In genomic region chr1:204227351-204227750, GRCh38 we compare ENCODE assay signal across 25 cellular contexts. TPM values are rescaled to one million over a fixed set of nuclear protein-coding genes. Genes with fewer than 3 reads are reported as not detected.
"Had no signal": no experiment of that assay in that cellular context is flagged by ENCODE, and none has a peak within 500 bp of the region (broad histone marks: within the 10 kb centered on the region; RNA-seq: fewer than 3 reads in every experiment).

No MANE protein-coding gene starts in this region.

- H3K27me3 ChIP-seq: breast epithelium, colonic mucosa, dorsolateral prefrontal cortex, esophagus squamous epithelium, gastrocnemius medialis, sigmoid colon, upper lobe of right lung had no signal

- ATAC-seq: effector memory CD8-positive, alpha-beta T cell; gastrocnemius medialis; upper lobe of right lung; WTC11 had no signal

- DNase-seq: activated CD8-positive, alpha-beta memory T cell treated with anti-CD3 and anti-CD28 coated beads for 24 hours; activated CD8-positive, alpha-beta memory T cell treated with anti-CD3 and anti-CD28 coated beads, Interleukin-2, amount 50 U/mL, for 4 hours; activated naive CD4-positive, alpha-beta T cell treated with Interleukin-2 at 50 U/mL for 16 hours; activated naive CD8-positive, alpha-beta T cell treated with anti-CD3 and anti-CD28 coated beads for 36 hours; activated T-cell treated with anti-CD3 and anti-CD28 coated beads, Interleukin-2, amount 50 U/mL, for 24 hours; colonic mucosa; dorsolateral prefrontal cortex; effector memory CD8-positive, alpha-beta T cell; esophagus squamous epithelium; gastrocnemius medialis; hypothalamus; left ventricle myocardium inferior; mucosa of descending colon; occipital lobe; sigmoid colon; stimulated activated CD4-positive, alpha-beta T cell treated with anti-CD3 and anti-CD28 coated beads, Interleukin-4, amount 100 ng/mL, for 1 hour; stimulated activated naive CD4-positive, alpha-beta T cell; SW 1271; upper lobe of right lung had no signal

- H3K4me1 ChIP-seq: colonic mucosa, gastrocnemius medialis, left ventricle myocardium inferior, sigmoid colon, upper lobe of right lung had no signal

- H3K9me3 ChIP-seq: breast epithelium, colonic mucosa, esophagus squamous epithelium, gastrocnemius medialis, left ventricle myocardium inferior, mucosa of descending colon, sigmoid colon, thoracic aorta, upper lobe of right lung had no signal

- H3K36me3 ChIP-seq: gastrocnemius medialis, sigmoid colon, thoracic aorta, upper lobe of right lung had no signal

- H3K27ac ChIP-seq: colonic mucosa, gastrocnemius medialis, left ventricle myocardium inferior, sigmoid colon, thoracic aorta, upper lobe of right lung had no signal

- H3K4me3 ChIP-seq: breast epithelium, colonic mucosa, dorsolateral prefrontal cortex, esophagus squamous epithelium, gastrocnemius medialis, left ventricle myocardium inferior, mucosa of descending colon, sigmoid colon, thoracic aorta, upper lobe of right lung had no signal

RNA-seq across cellular contexts. Expression of gene GOLT1A, which starts 13.6 kb away (rescaled TPM):
- total RNA-seq: endothelial cell of umbilical vein; left ventricle myocardium inferior; occipital lobe; sigmoid colon; T-helper 2 cell treated with Interferon-gamma antibody and Interleukin-4, amounts not matched to agents 100 ng/mL and 5 ng/mL, for 36 hours; thoracic aorta had no signal
- polyA plus RNA-seq: endothelial cell of umbilical vein, neural cell had no signal

RNA-seq across cellular contexts. Expression of gene KISS1, which starts 31.1 kb away (rescaled TPM):
- total RNA-seq: activated naive CD8-positive, alpha-beta T cell treated with anti-CD3 and anti-CD28 coated beads for 36 hours; breast epithelium; esophagus squamous epithelium; gastrocnemius medialis; left ventricle myocardium inferior; occipital lobe; sigmoid colon; T-helper 2 cell treated with Interferon-gamma antibody and Interleukin-4, amounts not matched to agents 100 ng/mL and 5 ng/mL, for 36 hours; thoracic aorta had no signal
- polyA plus RNA-seq: neural cell had no signal
